In genomic region chr21:46294647-46295176, GRCh38 we compare ENCODE assay signal across 12 cellular contexts. TPM values are rescaled to one million over a fixed set of nuclear protein-coding genes. Genes with fewer than 3 reads are reported as not detected.
DNase-seq lines count a peak whose midpoint lies in the region; ATAC-seq and TF ChIP-seq lines count a peak whose summit lies in the region.
"Had no signal": no experiment of that assay in that cellular context is flagged by ENCODE, and none has a peak within 500 bp of the region (broad histone marks: within the 10 kb centered on the region; RNA-seq: fewer than 3 reads in every experiment).

No MANE protein-coding gene starts in this region.

- POLR2A ChIA-PET in activated naive CD8-positive, alpha-beta T cell treated with anti-CD3 and anti-CD28 coated beads, Interleukin-2, amount 10 ng/mL, durations not matched to agents 7 days and 5 days (lab: Charles Lee): interaction anchor here (0.7 to 1.3 kb wide), 3 partner anchors 10 to 31 kb away, joined by 3 to 5 read pairs (median 3); no protein-coding TSS in a partner anchor

- H3K4me3 ChIP-seq in upper lobe of left lung (no peak overlapping the region), gastroesophageal sphincter (no peak overlapping the region)
- H3K4me3 ChIP-seq: HAP-1 had no signal

- TF ChIP-seq EP300 in upper lobe of left lung (IDR thresholded peaks at IDR 0.05) (no peak), gastroesophageal sphincter (IDR thresholded peaks at IDR 0.05) (no peak)

- no peak for ATAC-seq in activated naive CD8-positive, alpha-beta T cell treated with anti-CD3 and anti-CD28 coated beads, Interleukin-2, amount 10 ng/mL, durations not matched to agents 7 days and 5 days (ENCODE audit: low read depth)
- no peak for ATAC-seq in activated naive CD8-positive, alpha-beta T cell treated with anti-CD3 and anti-CD28 coated beads, Interleukin-2, amount 50 U/mL, for 24 hours
- peak; percentile 14 to 20 for ATAC-seq in upper lobe of left lung (ENCODE audit: low FRiP score in 2 of 2)
- no peak for ATAC-seq in gastroesophageal sphincter

- peaks cover 3% of the 10 kb centered on the region for H3K9me3 Mint-ChIP-seq in activated naive CD8-positive, alpha-beta T cell treated with anti-CD3 and anti-CD28 coated beads, Interleukin-2, amount 10 ng/mL, durations not matched to agents 7 days and 5 days
- no peaks in the 10 kb centered on the region for H3K9me3 Mint-ChIP-seq in activated naive CD8-positive, alpha-beta T cell treated with anti-CD3 and anti-CD28 coated beads, Interleukin-2, amount 50 U/mL, for 24 hours

- peaks cover 19% of the 10 kb centered on the region for H3K4me1 Mint-ChIP-seq in activated naive CD8-positive, alpha-beta T cell treated with anti-CD3 and anti-CD28 coated beads, Interleukin-2, amount 10 ng/mL, durations not matched to agents 7 days and 5 days
- peaks cover 27% of the 10 kb centered on the region for H3K4me1 Mint-ChIP-seq in activated naive CD8-positive, alpha-beta T cell treated with anti-CD3 and anti-CD28 coated beads, Interleukin-2, amount 50 U/mL, for 24 hours

- no peaks in the 10 kb centered on the region for H3K27me3 Mint-ChIP-seq in activated naive CD8-positive, alpha-beta T cell treated with anti-CD3 and anti-CD28 coated beads, Interleukin-2, amount 10 ng/mL, durations not matched to agents 7 days and 5 days
- peaks cover 4% of the 10 kb centered on the region for H3K27me3 Mint-ChIP-seq in activated naive CD8-positive, alpha-beta T cell treated with anti-CD3 and anti-CD28 coated beads, Interleukin-2, amount 50 U/mL, for 24 hours

- TF ChIP-seq CTCF in upper lobe of left lung (IDR thresholded peaks at IDR 0.05) (no peak), gastroesophageal sphincter (IDR thresholded peaks at IDR 0.05) (no peak)

- peaks cover 10 to 23% (median 14%) of the 10 kb centered on the region in 4 donors for H3K4me1 ChIP-seq in upper lobe of left lung
- peaks cover 0 to 27% (median 9%) of the 10 kb centered on the region in 3 donors for H3K4me1 ChIP-seq in gastroesophageal sphincter
- H3K4me1 ChIP-seq: HAP-1 had no signal

- peak overlapping the region; percentile 75 for H3K27ac Mint-ChIP-seq in activated naive CD8-positive, alpha-beta T cell treated with anti-CD3 and anti-CD28 coated beads, Interleukin-2, amount 10 ng/mL, durations not matched to agents 7 days and 5 days
- H3K27ac Mint-ChIP-seq in activated naive CD8-positive, alpha-beta T cell treated with anti-CD3 and anti-CD28 coated beads, Interleukin-2, amount 50 U/mL, for 24 hours: no peak overlapping the region

- peaks cover 27% of the 10 kb centered on the region for H3K36me3 Mint-ChIP-seq in activated naive CD8-positive, alpha-beta T cell treated with anti-CD3 and anti-CD28 coated beads, Interleukin-2, amount 10 ng/mL, durations not matched to agents 7 days and 5 days
- H3K36me3 Mint-ChIP-seq in activated naive CD8-positive, alpha-beta T cell treated with anti-CD3 and anti-CD28 coated beads, Interleukin-2, amount 50 U/mL, for 24 hours (ENCODE audit: low read depth): peaks cover 21% of the 10 kb centered on the region

- H3K9me3 ChIP-seq in upper lobe of left lung: no peaks in the 10 kb centered on the region
- H3K9me3 ChIP-seq in gastroesophageal sphincter: no peaks in the 10 kb centered on the region
- H3K9me3 ChIP-seq: HAP-1 had no signal

- TF ChIP-seq POLR2A in upper lobe of left lung (IDR thresholded peaks at IDR 0.05) (no peak), gastroesophageal sphincter (IDR thresholded peaks at IDR 0.05) (no peak)

- peaks cover 0 to 7% (median 6%) of the 10 kb centered on the region in 4 donors for H3K36me3 ChIP-seq in upper lobe of left lung
- H3K36me3 ChIP-seq in gastroesophageal sphincter: peaks cover 0 to 18% of the 10 kb centered on the region in 2 donors

- WGBS in upper lobe of left lung, 2 donors: 61 to 64% methylated on average over 7 to 9 of the region's 10 CpGs
- 53 to 73% methylated on average over 3 to 5 of the region's 10 CpGs for WGBS in gastroesophageal sphincter (ENCODE audit: low coverage in 1 of 2), 2 donors

- H3K27ac ChIP-seq in upper lobe of left lung: no peak overlapping the region
- peak overlapping the region in 1 of 4 donors; percentile 70 for H3K27ac ChIP-seq in gastroesophageal sphincter
- H3K27ac ChIP-seq: C4-2B had no signal

- peaks cover 0 to 9% (median 1%) of the 10 kb centered on the region in 4 donors for H3K27me3 ChIP-seq in upper lobe of left lung
- H3K27me3 ChIP-seq in gastroesophageal sphincter: peaks cover 46% of the 10 kb centered on the region

- H3K4me3 Mint-ChIP-seq in activated naive CD8-positive, alpha-beta T cell treated with anti-CD3 and anti-CD28 coated beads, Interleukin-2, amount 10 ng/mL, durations not matched to agents 7 days and 5 days: peak overlapping the region; percentile 30
- no peak overlapping the region for H3K4me3 Mint-ChIP-seq in activated naive CD8-positive, alpha-beta T cell treated with anti-CD3 and anti-CD28 coated beads, Interleukin-2, amount 50 U/mL, for 24 hours

- DNase-seq in activated naive CD8-positive, alpha-beta T cell treated with anti-CD3 and anti-CD28 coated beads, Interleukin-2, amount 10 ng/mL, durations not matched to agents 7 days and 5 days: no peak
- DNase-seq in activated naive CD8-positive, alpha-beta T cell treated with anti-CD3 and anti-CD28 coated beads, Interleukin-2, amount 50 U/mL, for 24 hours: no peak
- DNase-seq in SW480 (ENCODE audit: low spot score) (peak; percentile 36), glomerular visceral epithelial cell (ENCODE audit: extremely low spot score) (peak; percentile 88), upper lobe of left lung (no peak), NCI-H2196 (lab: John Stamatoyannopoulos, UW; ENCODE audit: unreplicated experiment) (no peak), cerebellar nuclear complex (lab: John Stamatoyannopoulos, UW) (no peak)
- DNase-seq: NCI-H2107; stimulated activated CD4-positive, alpha-beta T cell treated with anti-CD3 and anti-CD28 coated beads, Interleukin-2, amount 100 ng/mL, for 48 hours had no signal

RNA-seq across cellular contexts. Expression of gene YBEY, which starts 8.6 kb away (rescaled TPM):
- 10 to 100 TPM in 1 of 2 experiments, 1 to 10 TPM in 1; 9.6 to 10.7 TPM for total RNA-seq in activated naive CD8-positive, alpha-beta T cell treated with anti-CD3 and anti-CD28 coated beads, Interleukin-2, amount 10 ng/mL, durations not matched to agents 7 days and 5 days
- total RNA-seq in upper lobe of left lung: 10 to 100 TPM in 4 of 6 donors, 1 to 10 TPM in 2; 7.7 to 26.2 (median 10.8) TPM
- 10 to 100 TPM in 3 of 4 donors, 1 to 10 TPM in 1; 6.1 to 16.3 (median 13.3) TPM for total RNA-seq in gastroesophageal sphincter

RNA-seq across cellular contexts. Expression of gene MCM3AP, which starts 9.3 kb away (rescaled TPM):
- 100 to 1,000 TPM; 130 to 150 TPM for total RNA-seq in activated naive CD8-positive, alpha-beta T cell treated with anti-CD3 and anti-CD28 coated beads, Interleukin-2, amount 10 ng/mL, durations not matched to agents 7 days and 5 days
- total RNA-seq in upper lobe of left lung: 100 to 1,000 TPM in 2 of 6 donors, 10 to 100 TPM in 4; 93.3 to 226 (median 98.4) TPM
- 10 to 100 TPM; 61.6 to 95.4 (median 71.7) TPM for total RNA-seq in gastroesophageal sphincter

RNA-seq across cellular contexts. Expression of gene C21orf58, which starts 29.0 kb away (rescaled TPM):
- total RNA-seq in activated naive CD8-positive, alpha-beta T cell treated with anti-CD3 and anti-CD28 coated beads, Interleukin-2, amount 10 ng/mL, durations not matched to agents 7 days and 5 days: 10 to 100 TPM; 50.1 to 53.9 TPM
- total RNA-seq in upper lobe of left lung (10 to 100 TPM in 2 of 6 donors, 1 to 10 TPM in 4; 3.2 to 35.6 (median 6.7) TPM), gastroesophageal sphincter (1 to 10 TPM in 2 of 4 donors, under 1 TPM in 2; 0.13 to 2.8 (median 1.2) TPM)

RNA-seq across cellular contexts. Expression of gene PCNT, which starts 29.2 kb away (rescaled TPM):
- total RNA-seq in activated naive CD8-positive, alpha-beta T cell treated with anti-CD3 and anti-CD28 coated beads, Interleukin-2, amount 10 ng/mL, durations not matched to agents 7 days and 5 days: 10 to 100 TPM; 85.4 to 86.1 TPM
- 100 to 1,000 TPM in 1 of 6 donors, 10 to 100 TPM in 5; 24.9 to 130 (median 44.4) TPM for total RNA-seq in upper lobe of left lung
- total RNA-seq in gastroesophageal sphincter: 10 to 100 TPM; 24.3 to 31.1 (median 27.3) TPM

Comparison
In these comparisons a context has a peak if more than half of its experiments do, and no peak if none do; other contexts are left out.
1. ATAC-seq: peak in upper lobe of left lung (2 of 2); none in activated naive CD8-positive, alpha-beta T cell treated with anti-CD3 and anti-CD28 coated beads, Interleukin-2, amount 10 ng/mL, durations not matched to agents 7 days and 5 days (single experiment), activated naive CD8-positive, alpha-beta T cell treated with anti-CD3 and anti-CD28 coated beads, Interleukin-2, amount 50 U/mL, for 24 hours (single experiment) and gastroesophageal sphincter (single experiment).
2. DNase-seq: peak in SW480 (single experiment) and glomerular visceral epithelial cell (single experiment); none in activated naive CD8-positive, alpha-beta T cell treated with anti-CD3 and anti-CD28 coated beads, Interleukin-2, amount 10 ng/mL, durations not matched to agents 7 days and 5 days (single experiment), activated naive CD8-positive, alpha-beta T cell treated with anti-CD3 and anti-CD28 coated beads, Interleukin-2, amount 50 U/mL, for 24 hours (single experiment), upper lobe of left lung (0 of 2), NCI-H2196 (single experiment) and cerebellar nuclear complex (0 of 2).